Comparison of ENCODE assay signal across 8 cellular contexts in the genomic region with DNA sequence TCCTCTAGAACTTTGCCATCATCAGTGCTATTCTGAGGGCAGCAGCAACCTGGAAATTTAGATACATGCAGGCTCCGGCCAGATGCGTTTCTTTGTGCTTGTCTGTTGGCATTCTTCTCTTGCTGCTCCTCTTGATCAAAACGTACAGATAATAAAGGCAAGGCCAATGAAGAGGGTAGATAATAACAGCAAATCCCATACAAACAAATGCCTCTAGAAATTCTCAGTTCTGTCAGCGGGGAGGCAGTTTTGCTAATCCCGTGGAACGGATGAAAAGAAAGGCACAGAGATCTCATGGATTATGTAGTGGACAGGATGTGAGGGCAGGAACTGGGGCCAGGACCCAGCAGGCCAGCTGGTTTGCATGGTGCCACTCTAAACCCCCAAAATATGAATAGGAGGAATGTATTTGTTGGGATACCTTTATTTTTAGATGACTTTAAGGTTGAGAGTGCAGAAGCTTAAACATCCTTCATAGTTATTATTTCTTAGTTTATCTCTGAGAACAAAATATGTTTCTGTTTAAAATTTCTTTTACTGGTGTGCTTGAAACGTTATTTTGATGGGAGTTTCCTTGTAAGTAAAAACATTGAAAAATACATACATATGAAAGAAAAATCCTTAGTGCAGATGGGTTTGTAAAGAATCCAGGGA. TPM values are rescaled to one million over a fixed set of nuclear protein-coding genes. Genes with fewer than 3 reads are reported as not detected.
DNase-seq lines count a peak whose midpoint lies in the region; ATAC-seq and TF ChIP-seq lines count a peak whose summit lies in the region.

No MANE protein-coding gene starts in this region.

- H3K36me3 ChIP-seq in SJSA1 (peaks cover 9% of the 10 kb centered on the region), esophagus (ENCODE audit: control insufficient read depth in 2 of 2, insufficient read depth in 2 of 2, low read length in 1 of 2) (no peaks in the 10 kb centered on the region), ovary (no peaks in the 10 kb centered on the region)

- DNase-seq in NCI-H748 (lab: John Stamatoyannopoulos, UW; ENCODE audit: unreplicated experiment), result peak; percentile 9
- DNase-seq in NCI-H748 treated with DMSO at 0.1 percent for 48 hours (lab: John Stamatoyannopoulos, UW), result no peak
- peak in 1 of 2 experiments; percentile 58 for DNase-seq in SJSA1 (ENCODE audit: low read depth in 1 of 2, low spot score in 2 of 2)
- no peak for DNase-seq in ovary
- DNase-seq in NCI-H2081 (lab: John Stamatoyannopoulos, UW), result no peak

- no peak for TF ChIP-seq CTCF in ovary (IDR thresholded peaks at IDR 0.05)

- H3K27ac ChIP-seq in SJSA1 (peak overlapping the region; percentile 59), esophagus (ENCODE audit: low read depth in 2 of 2, low read length in 1 of 2) (peak overlapping the region; percentile 79 to 83), ovary (peak overlapping the region in 1 of 2 donors; percentile 79)

- no peak for TF ChIP-seq EP300 in ovary (IDR thresholded peaks at IDR 0.05)

- H3K27me3 ChIP-seq in SJSA1 (replicated peaks), result no peaks in the 10 kb centered on the region
- no peaks in the 10 kb centered on the region for H3K27me3 ChIP-seq in esophagus (ENCODE audit: control insufficient read depth in 1 of 2, insufficient read depth in 2 of 2, low read length in 2 of 2)
- no peaks in the 10 kb centered on the region for H3K27me3 ChIP-seq in ovary

- H3K4me3 ChIP-seq in SJSA1 (peak overlapping the region; percentile 95), esophagus (ENCODE audit: low read depth in 1 of 2, low read length in 2 of 2) (peak overlapping the region; percentile 69 to 88), ovary (peak overlapping the region; percentile 65)

- peaks cover 12% of the 10 kb centered on the region; the same call in 1 of the 2 replicates for H3K4me1 ChIP-seq in SJSA1 (replicated peaks)
- H3K4me1 ChIP-seq in esophagus (ENCODE audit: control insufficient read depth in 2 of 2, insufficient read depth in 2 of 2, low read length in 1 of 2), result peaks cover 0 to 2% of the 10 kb centered on the region in 2 donors
- H3K4me1 ChIP-seq in ovary (ENCODE audit: insufficient read depth), result peaks cover 11% of the 10 kb centered on the region

- H3K9me3 ChIP-seq in SJSA1 (replicated peaks) (no peaks in the 10 kb centered on the region), esophagus (ENCODE audit: control insufficient read depth in 2 of 2, insufficient read depth in 1 of 2, low read depth in 1 of 2, low read length in 1 of 2) (no peaks in the 10 kb centered on the region), ovary (no peaks in the 10 kb centered on the region)

- intact Hi-C loops in ovary (cut with DNase I), result loop anchor here (5.0 to 10.0 kb wide), 4 partner anchors 61 to 254 kb away; a partner anchor contains a TSS

- no peak for ATAC-seq in HG03039 (IDR thresholded peaks at IDR 0.05; ENCODE audit: unreplicated experiment)
- ATAC-seq in HG02763 (IDR thresholded peaks at IDR 0.05; ENCODE audit: unreplicated experiment), result no peak

- no peak for TF ChIP-seq POLR2A in ovary (IDR thresholded peaks at IDR 0.05)

- WGBS in esophagus, 2 donors, result 10 to 11% methylated on average over 7 of the region's 7 CpGs
- WGBS in ovary, 3 donors, result 1% methylated on average over 7 of the region's 7 CpGs

RNA-seq across cellular contexts. Expression of a gene that starts 1.5 kb away (rescaled TPM):
- total RNA-seq in SJSA1 (2014; rRNA removed; shearing (Covaris generic)), result 25.8 and 53.2 TPM in 2 replicates
- polyA plus RNA-seq in esophagus, result 1 to 10 TPM; 6.6 to 8.9 TPM
- 10 to 100 TPM; 28.3 to 51.9 (median 36.4) TPM for total RNA-seq in ovary
- 10 to 100 TPM; 22.6 to 61.3 TPM for polyA plus RNA-seq in ovary

RNA-seq across cellular contexts. Expression of a gene that starts 2.2 kb away (rescaled TPM):
- 15.3 and 16.5 TPM in 2 replicates for total RNA-seq in SJSA1 (2014; rRNA removed; shearing (Covaris generic))
- polyA plus RNA-seq in esophagus, result 10 to 100 TPM; 15.0 to 15.5 TPM
- total RNA-seq in ovary, result 10 to 100 TPM; 27.2 to 59.6 (median 45.9) TPM
- 10 to 100 TPM; 27.0 to 59.5 TPM for polyA plus RNA-seq in ovary

RNA-seq across cellular contexts. Expression of a gene that starts 55.3 kb away (rescaled TPM):
- 46.9 and 63.8 TPM in 2 replicates for total RNA-seq in SJSA1 (2014; rRNA removed; shearing (Covaris generic))
- polyA plus RNA-seq in esophagus, result 10 to 100 TPM; 10.6 to 17.4 TPM
- 10 to 100 TPM in 4 of 7 donors, 1 to 10 TPM in 3; 5.1 to 14.1 (median 10.3) TPM for total RNA-seq in ovary
- 10 to 100 TPM in 1 of 2 donors, 1 to 10 TPM in 1; 9.1 to 12.1 TPM for polyA plus RNA-seq in ovary
